Comparison of ENCODE assay signal across 8 cellular contexts in genomic region chr3:149339931-149340309, GRCh38. TPM values are rescaled to one million over a fixed set of nuclear protein-coding genes. Genes with fewer than 3 reads are reported as not detected.
DNase-seq lines count a peak whose midpoint lies in the region; ATAC-seq, FAIRE-seq and TF ChIP-seq lines count a peak whose summit lies in the region.

No MANE protein-coding gene starts in this region.

- no peaks in the 10 kb centered on the region for H3K36me3 Mint-ChIP-seq in effector memory CD8-positive, alpha-beta T cell (ENCODE audit: insufficient read depth)

- peaks cover 27 to 32% of the 10 kb centered on the region in 2 donors for H3K27me3 Mint-ChIP-seq in effector memory CD8-positive, alpha-beta T cell

- no peaks in the 10 kb centered on the region for H3K27me3 ChIP-seq in HepG2 (ENCODE audit: control insufficient read depth in 1 of 2, insufficient read depth in 2 of 2, low read length in 2 of 2)
- no peaks in the 10 kb centered on the region for H3K27me3 ChIP-seq in aorta (ENCODE audit: control insufficient read depth in 1 of 2, insufficient read depth in 2 of 2, low read length in 1 of 2)

- peak; percentile 93 for ATAC-seq in HepG2
- ATAC-seq in aorta (ENCODE audit: low FRiP score), result peak; percentile 95
- ATAC-seq in effector memory CD8-positive, alpha-beta T cell (replicated peaks), result no peak

- peak; percentile 75 for DNase-seq in COR-L47 (lab: John Stamatoyannopoulos, UW)
- peak; percentile 80 for DNase-seq in NCI-H2029 treated with DMSO at 0.1 percent for 48 hours (lab: John Stamatoyannopoulos, UW)
- peak; percentile 96 for DNase-seq in choroid plexus epithelial cell (ENCODE audit: low read depth)
- DNase-seq in HepG2 (ENCODE audit: low spot score), result peak; percentile 77
- peak; percentile 92 to 94 for DNase-seq in aorta
- DNase-seq in activated CD4-positive, CD25-positive, alpha-beta regulatory T cell treated with anti-CD3 and anti-CD28 coated beads, Interleukin-2, amount 50 U/mL, for 72 hours, result no peak
- no peak for DNase-seq in occipital lobe (lab: John Stamatoyannopoulos, UW)
- DNase-seq in effector memory CD8-positive, alpha-beta T cell, result no peak

- no peaks in the 10 kb centered on the region for H3K36me3 ChIP-seq in HepG2 (replicated peaks in 1 of 2; ENCODE audit: control insufficient read depth in 1 of 2, insufficient read depth in 2 of 2, low read length in 2 of 2)
- no peaks in the 10 kb centered on the region for H3K36me3 ChIP-seq in aorta (ENCODE audit: control insufficient read depth in 1 of 2, insufficient read depth in 2 of 2, low read length in 1 of 2)

- no peak for TF ChIP-seq RAD21 in HepG2 (CRISPR knock-in tag; IDR thresholded peaks at IDR 0.05)

- H3K4me3 ChIP-seq in choroid plexus epithelial cell (ENCODE audit: low read depth, low read length) (no peak overlapping the region), HepG2 (replicated peaks in 1 of 3; ENCODE audit: insufficient read depth in 1 of 3, low read depth in 2 of 3, low read length in 3 of 3) (peak overlapping the region in 1 of 3 experiments; percentile 23; a peak in 1 of 6 replicates), aorta (ENCODE audit: low read length in 2 of 2) (no peak overlapping the region)

- H3K4me1 Mint-ChIP-seq in effector memory CD8-positive, alpha-beta T cell (ENCODE audit: low read depth in 2 of 2), result no peaks in the 10 kb centered on the region

- no peak overlapping the region for H3K4me3 Mint-ChIP-seq in effector memory CD8-positive, alpha-beta T cell

- CTCF ChIA-PET in HepG2 (lab: Yijun Ruan, JAX; ENCODE audit: low intra/inter-chr PET ratio, low total read pairs), result no interaction called here

- intact Hi-C loops in HepG2 (cut with micrococcal nuclease; ENCODE audit: unreplicated experiment) (loop anchor here (10.0 kb wide), 1 partner anchor 45 kb away; no protein-coding TSS in a partner anchor), aorta (cut with DNase I) (loop anchor here in 1 of 2 donors (5.0 kb wide), 3 partner anchors 37 to 383 kb away; partner anchors contain the start of gene TM4SF1)

- WGBS in HepG2 (ENCODE audit: low lambda C conversion rate), result 29% methylated on average over 5 of the region's 5 CpGs
- WGBS in aorta, 2 donors, result 1% methylated on average over 5 of the region's 5 CpGs

- H2AFZ ChIP-seq in HepG2 (ENCODE audit: low read length), result no peak overlapping the region

- POLR2A ChIA-PET in HepG2 (lab: Yijun Ruan, JAX), result interaction anchor here (0.9 kb wide), 1 partner anchor 14 kb away, joined by 3 read pairs; no protein-coding TSS in a partner anchor

- H3K9me3 ChIP-seq in HepG2 (ENCODE audit: low read length) (no peaks in the 10 kb centered on the region), aorta (ENCODE audit: control insufficient read depth, low read length) (no peaks in the 10 kb centered on the region)

- peak overlapping the region; percentile 39 for H3K27ac ChIP-seq in HepG2 (ENCODE audit: extremely low read length, insufficient read depth, low read length)
- H3K27ac ChIP-seq in aorta (ENCODE audit: low read depth in 1 of 2, low read length in 2 of 2), result peak overlapping the region; percentile 80 to 95

- in situ Hi-C loops in HepG2 (cut with HindIII; ENCODE audit: extremely low pct_ligation_motif_present, low pct_unique_long_range_greater_than_20kb), result no loop called here

- BruUV-seq in HepG2 (replicated peaks; lab: Mats Ljungman, UMichigan), result no TSS peak

- peak overlapping the region; percentile 45 for H3K4me2 ChIP-seq in HepG2 (ENCODE audit: low read depth, low read length)

- peak overlapping the region; percentile 18; the same call in 1 of the 2 replicates for H3K9ac ChIP-seq in HepG2 (ENCODE audit: insufficient read depth, low read depth, low read length)

- TF ChIP-seq EP300 in HepG2 (IDR thresholded peaks at IDR 0.05; ENCODE audit: low read depth in 2 of 2, low read length in 2 of 2) (peak in 1 of 2 experiments; percentile 65; a peak in 2 of 4 replicates), HepG2 (CRISPR knock-in tag; IDR thresholded peaks at IDR 0.05; ENCODE audit: borderline replicate concordance) (no peak)

- H3K27ac Mint-ChIP-seq in effector memory CD8-positive, alpha-beta T cell, result no peak overlapping the region

- H4K20me1 ChIP-seq in HepG2 (ENCODE audit: insufficient read depth, low read length), result no peaks in the 10 kb centered on the region

- TF ChIP-seq CTCF in choroid plexus epithelial cell (conservative IDR thresholded peaks at IDR 0.05; ENCODE audit: low read depth, low read length) (no peak), HepG2 (CRISPR knock-in tag; IDR thresholded peaks at IDR 0.05) (no peak)

- TF ChIP-seq POLR2A in HepG2 (IDR thresholded peaks at IDR 0.05; ENCODE audit: insufficient read depth in 1 of 2, low read depth in 2 of 2, low read length in 2 of 2), result no peak

- H3K9me3 Mint-ChIP-seq in effector memory CD8-positive, alpha-beta T cell, result no peaks in the 10 kb centered on the region

- FAIRE-seq in HepG2 (lab: Jason Lieb, UNC), result no peak

- H3K79me2 ChIP-seq in HepG2 (ENCODE audit: insufficient read depth, low read length), result no peaks in the 10 kb centered on the region

- H3K4me1 ChIP-seq in HepG2 (ENCODE audit: insufficient read depth, low read length) (peaks cover 45% of the 10 kb centered on the region), aorta (ENCODE audit: control insufficient read depth in 1 of 2, insufficient read depth in 2 of 2, low read length in 2 of 2) (peaks cover 2 to 6% of the 10 kb centered on the region in 2 donors)

TF ChIP-seq in HepG2, 621 proteins besides CTCF, POLR2A, EP300 and RAD21 (continues in another document):
- TF ChIP-seq POGZ (CRISPR knock-in tag; IDR thresholded peaks at IDR 0.05), result peak; percentile 56; the same call in 1 of the 2 replicates
- TF ChIP-seq MLX (CRISPR knock-in tag; IDR thresholded peaks at IDR 0.05), result no peak
- TF ChIP-seq CHD4 (IDR thresholded peaks at IDR 0.05; ENCODE audit: borderline replicate concordance, low read length), result no peak
- no peak for TF ChIP-seq SRF (IDR thresholded peaks at IDR 0.05; ENCODE audit: low read depth, low read length)
- no peak; the same call in 1 of the 2 replicates for TF ChIP-seq GATAD2A (CRISPR knock-in tag; IDR thresholded peaks at IDR 0.05)

RNA-seq across cellular contexts. Expression of gene TM4SF18, which starts 6.5 kb away (rescaled TPM):
- total RNA-seq in HepG2 (2016; rRNA removed; fragmentation: Illumina TruSeq; extraction: Trizol) (not detected in 2 replicates), aorta (1 to 10 TPM; 3.1 to 9.0 TPM), occipital lobe (5.6 TPM)
- not detected in 2 replicates for total RNA-seq in HepG2 (2016; cell fraction: cytosol; rRNA removed; fragmentation: Illumina TruSeq; extraction: Trizol; ENCODE audit: low read depth)
- not detected in 2 replicates for total RNA-seq in HepG2 (2016; cell fraction: insoluble cytoplasmic fraction; rRNA removed; fragmentation: Illumina TruSeq; extraction: Trizol)
- total RNA-seq in HepG2 (2016; cell fraction: membrane; rRNA removed; fragmentation: Illumina TruSeq; extraction: Trizol), result not detected in 2 replicates
- not detected in 2 replicates for total RNA-seq in HepG2 (2016; cell fraction: nucleus; rRNA removed; fragmentation: Illumina TruSeq; extraction: Trizol)
- polyA plus RNA-seq in HepG2 (2011; rRNA removed) (0.15 and 0.25 TPM in 2 replicates), aorta (1 to 10 TPM in 1 of 2 donors, not detected in 1; 1.6 TPM)
- polyA plus RNA-seq in HepG2 (2011; cell fraction: cytosol; rRNA removed), result 0.03 and 0.11 TPM in 2 replicates
- not detected in 2 replicates for polyA plus RNA-seq in HepG2 (2011; cell fraction: nucleus; rRNA removed)
- 0.08 TPM in 1 of 2 replicates, not detected in the other for polyA plus RNA-seq in HepG2 (2012)
- not detected in 2 replicates for polyA plus RNA-seq in HepG2 (2016; cell fraction: cytosol; fragmentation: Illumina TruSeq; extraction: Trizol; ENCODE audit: low read depth)
- not detected in 2 replicates for polyA plus RNA-seq in HepG2 (2016; cell fraction: insoluble cytoplasmic fraction; fragmentation: Illumina TruSeq; extraction: Trizol; ENCODE audit: low read depth)
- polyA plus RNA-seq in HepG2 (2016; cell fraction: membrane; fragmentation: Illumina TruSeq; extraction: Trizol; ENCODE audit: low read depth), result not detected in 2 replicates
- polyA plus RNA-seq in HepG2 (2016; cell fraction: nucleus; fragmentation: Illumina TruSeq; extraction: Trizol; ENCODE audit: insufficient read depth, low read depth), result not detected in 2 replicates
- not detected in 2 replicates for polyA minus RNA-seq in HepG2 (2011; rRNA and poly(A)+ RNA removed; ENCODE audit: low replicate concordance)
- polyA minus RNA-seq in HepG2 (2011; cell fraction: cytosol; rRNA and poly(A)+ RNA removed), result not detected in 2 replicates
- polyA minus RNA-seq in HepG2 (2011; cell fraction: nucleus; rRNA and poly(A)+ RNA removed), result not detected in 2 replicates

RNA-seq across cellular contexts. Expression of gene TM4SF1, which starts 37.5 kb away (rescaled TPM):
- 226 and 431 TPM in 2 replicates for total RNA-seq in HepG2 (2016; rRNA removed; fragmentation: Illumina TruSeq; extraction: Trizol)
- 208 and 219 TPM in 2 replicates for total RNA-seq in HepG2 (2016; cell fraction: cytosol; rRNA removed; fragmentation: Illumina TruSeq; extraction: Trizol; ENCODE audit: low read depth)
- 231 and 434 TPM in 2 replicates for total RNA-seq in HepG2 (2016; cell fraction: insoluble cytoplasmic fraction; rRNA removed; fragmentation: Illumina TruSeq; extraction: Trizol)
- total RNA-seq in HepG2 (2016; cell fraction: membrane; rRNA removed; fragmentation: Illumina TruSeq; extraction: Trizol), result 245 and 253 TPM in 2 replicates
- total RNA-seq in HepG2 (2016; cell fraction: nucleus; rRNA removed; fragmentation: Illumina TruSeq; extraction: Trizol), result 420 and 443 TPM in 2 replicates
- polyA plus RNA-seq in HepG2 (2011; rRNA removed), result 1,198 and 1,359 TPM in 2 replicates
- 1,424 and 1,669 TPM in 2 replicates for polyA plus RNA-seq in HepG2 (2011; cell fraction: cytosol; rRNA removed)
- polyA plus RNA-seq in HepG2 (2011; cell fraction: nucleus; rRNA removed), result 327 and 438 TPM in 2 replicates
- polyA plus RNA-seq in HepG2 (2012), result 451 and 486 TPM in 2 replicates
- polyA plus RNA-seq in HepG2 (2016; cell fraction: cytosol; fragmentation: Illumina TruSeq; extraction: Trizol; ENCODE audit: low read depth), result 115 and 136 TPM in 2 replicates
- polyA plus RNA-seq in HepG2 (2016; cell fraction: insoluble cytoplasmic fraction; fragmentation: Illumina TruSeq; extraction: Trizol; ENCODE audit: low read depth), result 218 and 233 TPM in 2 replicates
- 148 and 158 TPM in 2 replicates for polyA plus RNA-seq in HepG2 (2016; cell fraction: membrane; fragmentation: Illumina TruSeq; extraction: Trizol; ENCODE audit: low read depth)
- polyA plus RNA-seq in HepG2 (2016; cell fraction: nucleus; fragmentation: Illumina TruSeq; extraction: Trizol; ENCODE audit: insufficient read depth, low read depth), result 564 and 601 TPM in 2 replicates
- 1,057 and 2,299 TPM in 2 replicates for polyA minus RNA-seq in HepG2 (2011; rRNA and poly(A)+ RNA removed; ENCODE audit: low replicate concordance)
- 560 and 611 TPM in 2 replicates for polyA minus RNA-seq in HepG2 (2011; cell fraction: cytosol; rRNA and poly(A)+ RNA removed)
- 379 and 448 TPM in 2 replicates for polyA minus RNA-seq in HepG2 (2011; cell fraction: nucleus; rRNA and poly(A)+ RNA removed)
- total RNA-seq in aorta, result 100 to 1,000 TPM; 213 TPM
- polyA plus RNA-seq in aorta, result 100 to 1,000 TPM; 117 to 477 TPM
- total RNA-seq in occipital lobe, result 18.2 TPM

Comparison
In these comparisons a context has a peak if more than half of its experiments do, and no peak if none do; other contexts are left out.
1. DNase-seq: peak in COR-L47 (single experiment), NCI-H2029 treated with DMSO at 0.1 percent for 48 hours (single experiment), choroid plexus epithelial cell (single experiment), HepG2 (single experiment) and aorta (2 of 2); none in activated CD4-positive, CD25-positive, alpha-beta regulatory T cell treated with anti-CD3 and anti-CD28 coated beads, Interleukin-2, amount 50 U/mL, for 72 hours (single experiment), occipital lobe (single experiment) and effector memory CD8-positive, alpha-beta T cell (0 of 3).
2. RNA of gene TM4SF1, which starts 37.5 kb away (total RNA-seq): 208 to 443 TPM in HepG2 and 213 TPM in aorta; 18.2 TPM in occipital lobe (single experiment); every median in the first group is over 10 times any median in the second.